1 cellular context compared by ENCODE assay signal in the genomic region with DNA sequence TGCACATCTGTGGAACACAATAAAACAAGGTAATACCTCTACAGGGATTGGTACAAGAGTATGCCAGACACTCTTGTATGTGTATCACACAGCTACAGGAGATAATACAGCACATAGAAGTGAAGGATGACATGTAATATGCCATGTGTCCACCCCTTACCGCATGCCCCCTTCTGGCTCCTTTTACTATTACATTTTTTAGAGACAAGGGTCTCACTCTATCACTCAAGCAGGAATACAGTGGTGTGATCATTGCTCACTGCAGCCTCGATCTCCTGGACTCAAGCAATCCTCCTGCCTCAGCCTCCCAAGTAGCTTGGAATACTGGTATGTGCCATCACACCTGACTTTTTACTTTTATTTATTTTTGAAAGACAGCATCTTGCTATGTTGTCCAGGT.
TF ChIP-seq lines count a peak whose summit lies in the region.

No MANE protein-coding gene starts in this region.

TF ChIP-seq in HepG2, 621 proteins besides CTCF, POLR2A, EP300 and RAD21:
- TF ChIP-seq DNMT1 (CRISPR knock-in tag; IDR thresholded peaks at IDR 0.05) = no peak
- TF ChIP-seq, protein P1, sequence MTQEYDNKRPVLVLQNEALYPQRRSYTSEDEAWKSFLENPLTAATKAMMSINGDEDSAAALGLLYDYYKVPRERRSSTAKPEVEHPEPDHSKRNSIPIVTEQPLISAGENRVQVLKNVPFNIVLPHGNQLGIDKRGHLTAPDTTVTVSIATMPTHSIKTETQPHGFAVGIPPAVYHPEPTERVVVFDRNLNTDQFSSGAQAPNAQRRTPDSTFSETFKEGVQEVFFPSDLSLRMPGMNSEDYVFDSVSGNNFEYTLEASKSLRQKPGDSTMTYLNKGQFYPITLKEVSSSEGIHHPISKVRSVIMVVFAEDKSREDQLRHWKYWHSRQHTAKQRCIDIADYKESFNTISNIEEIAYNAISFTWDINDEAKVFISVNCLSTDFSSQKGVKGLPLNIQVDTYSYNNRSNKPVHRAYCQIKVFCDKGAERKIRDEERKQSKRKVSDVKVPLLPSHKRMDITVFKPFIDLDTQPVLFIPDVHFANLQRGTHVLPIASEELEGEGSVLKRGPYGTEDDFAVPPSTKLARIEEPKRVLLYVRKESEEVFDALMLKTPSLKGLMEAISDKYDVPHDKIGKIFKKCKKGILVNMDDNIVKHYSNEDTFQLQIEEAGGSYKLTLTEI (CRISPR knock-in tag; conservative IDR thresholded peaks at IDR 0.05) = no peak
- TF ChIP-seq GTF2F1 (IDR thresholded peaks at IDR 0.05; ENCODE audit: low read length) = no peak
- no peak for TF ChIP-seq MTF2 (CRISPR knock-in tag; IDR thresholded peaks at IDR 0.05; ENCODE audit: borderline replicate concordance)
- TF ChIP-seq, protein P2, sequence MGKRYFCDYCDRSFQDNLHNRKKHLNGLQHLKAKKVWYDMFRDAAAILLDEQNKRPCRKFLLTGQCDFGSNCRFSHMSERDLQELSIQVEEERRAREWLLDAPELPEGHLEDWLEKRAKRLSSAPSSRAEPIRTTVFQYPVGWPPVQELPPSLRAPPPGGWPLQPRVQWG (CRISPR knock-in tag; IDR thresholded peaks at IDR 0.05; ENCODE audit: borderline replicate concordance, low read depth) = no peak
- no peak for TF ChIP-seq ZFP82 (CRISPR knock-in tag; IDR thresholded peaks at IDR 0.05; ENCODE audit: borderline replicate concordance)
- no peak for TF ChIP-seq HOXA7 (CRISPR knock-in tag; IDR thresholded peaks at IDR 0.05)
- TF ChIP-seq ZFP90 (CRISPR knock-in tag; IDR thresholded peaks at IDR 0.05; ENCODE audit: borderline replicate concordance) = no peak
- TF ChIP-seq HES4 (CRISPR knock-in tag; IDR thresholded peaks at IDR 0.05; ENCODE audit: borderline replicate concordance) = no peak
- TF ChIP-seq MEF2D (CRISPR knock-in tag; IDR thresholded peaks at IDR 0.05) = no peak
- peak; percentile 31 for TF ChIP-seq TEAD3 (CRISPR knock-in tag; optimal IDR thresholded peaks at IDR 0.05; ENCODE audit: borderline replicate concordance)
- TF ChIP-seq ZFAT (CRISPR knock-in tag; conservative IDR thresholded peaks at IDR 0.05) = no peak
- no peak; the same call in 1 of the 2 replicates for TF ChIP-seq HDAC2 (CRISPR knock-in tag; IDR thresholded peaks at IDR 0.05)
- TF ChIP-seq ARNTL (CRISPR knock-in tag; IDR thresholded peaks at IDR 0.05) = no peak
- TF ChIP-seq XBP1 (CRISPR knock-in tag; IDR thresholded peaks at IDR 0.05) = no peak
- TF ChIP-seq MAFG (CRISPR knock-in tag; IDR thresholded peaks at IDR 0.05) = no peak
- TF ChIP-seq, protein P3, sequence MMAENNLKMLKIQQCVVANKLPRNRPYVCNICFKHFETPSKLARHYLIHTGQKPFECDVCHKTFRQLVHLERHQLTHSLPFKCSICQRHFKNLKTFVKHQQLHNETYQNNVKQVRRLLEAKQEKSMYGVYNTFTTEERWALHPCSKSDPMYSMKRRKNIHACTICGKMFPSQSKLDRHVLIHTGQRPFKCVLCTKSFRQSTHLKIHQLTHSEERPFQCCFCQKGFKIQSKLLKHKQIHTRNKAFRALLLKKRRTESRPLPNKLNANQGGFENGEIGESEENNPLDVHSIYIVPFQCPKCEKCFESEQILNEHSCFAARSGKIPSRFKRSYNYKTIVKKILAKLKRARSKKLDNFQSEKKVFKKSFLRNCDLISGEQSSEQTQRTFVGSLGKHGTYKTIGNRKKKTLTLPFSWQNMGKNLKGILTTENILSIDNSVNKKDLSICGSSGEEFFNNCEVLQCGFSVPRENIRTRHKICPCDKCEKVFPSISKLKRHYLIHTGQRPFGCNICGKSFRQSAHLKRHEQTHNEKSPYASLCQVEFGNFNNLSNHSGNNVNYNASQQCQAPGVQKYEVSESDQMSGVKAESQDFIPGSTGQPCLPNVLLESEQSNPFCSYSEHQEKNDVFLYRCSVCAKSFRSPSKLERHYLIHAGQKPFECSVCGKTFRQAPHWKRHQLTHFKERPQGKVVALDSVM (CRISPR knock-in tag; IDR thresholded peaks at IDR 0.05) = peak; percentile 83
- TF ChIP-seq U2AF1 (optimal IDR thresholded peaks at IDR 0.05; ENCODE audit: low read depth, low read length) = no peak
- TF ChIP-seq KLF16 (CRISPR knock-in tag; IDR thresholded peaks at IDR 0.05) = 0 out of 4 replicates have a peak, but pooled peaks of 1 of the 2 experiments have one; percentile 27
- no peak for TF ChIP-seq WIZ (CRISPR knock-in tag; IDR thresholded peaks at IDR 0.05)
- TF ChIP-seq NFKB2 (CRISPR knock-in tag; IDR thresholded peaks at IDR 0.05; ENCODE audit: borderline replicate concordance) = no peak
- TF ChIP-seq SAP130 (CRISPR knock-in tag; IDR thresholded peaks at IDR 0.05; ENCODE audit: low read depth) = peak; percentile 29; the same call in 1 of the 2 replicates
- TF ChIP-seq, protein P4, sequence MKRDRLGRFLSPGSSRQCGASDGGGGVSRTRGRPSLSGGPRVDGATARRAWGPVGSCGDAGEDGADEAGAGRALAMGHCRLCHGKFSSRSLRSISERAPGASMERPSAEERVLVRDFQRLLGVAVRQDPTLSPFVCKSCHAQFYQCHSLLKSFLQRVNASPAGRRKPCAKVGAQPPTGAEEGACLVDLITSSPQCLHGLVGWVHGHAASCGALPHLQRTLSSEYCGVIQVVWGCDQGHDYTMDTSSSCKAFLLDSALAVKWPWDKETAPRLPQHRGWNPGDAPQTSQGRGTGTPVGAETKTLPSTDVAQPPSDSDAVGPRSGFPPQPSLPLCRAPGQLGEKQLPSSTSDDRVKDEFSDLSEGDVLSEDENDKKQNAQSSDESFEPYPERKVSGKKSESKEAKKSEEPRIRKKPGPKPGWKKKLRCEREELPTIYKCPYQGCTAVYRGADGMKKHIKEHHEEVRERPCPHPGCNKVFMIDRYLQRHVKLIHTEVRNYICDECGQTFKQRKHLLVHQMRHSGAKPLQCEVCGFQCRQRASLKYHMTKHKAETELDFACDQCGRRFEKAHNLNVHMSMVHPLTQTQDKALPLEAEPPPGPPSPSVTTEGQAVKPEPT (CRISPR knock-in tag; IDR thresholded peaks at IDR 0.05; ENCODE audit: low read depth) = no peak
- TF ChIP-seq GABPA (IDR thresholded peaks at IDR 0.05; ENCODE audit: low read depth, low read length) = no peak
- TF ChIP-seq GABPA (CRISPR knock-in tag; IDR thresholded peaks at IDR 0.05; ENCODE audit: low read depth) = peak; percentile 20; the same call in 1 of the 2 replicates
- TF ChIP-seq, protein P5, sequence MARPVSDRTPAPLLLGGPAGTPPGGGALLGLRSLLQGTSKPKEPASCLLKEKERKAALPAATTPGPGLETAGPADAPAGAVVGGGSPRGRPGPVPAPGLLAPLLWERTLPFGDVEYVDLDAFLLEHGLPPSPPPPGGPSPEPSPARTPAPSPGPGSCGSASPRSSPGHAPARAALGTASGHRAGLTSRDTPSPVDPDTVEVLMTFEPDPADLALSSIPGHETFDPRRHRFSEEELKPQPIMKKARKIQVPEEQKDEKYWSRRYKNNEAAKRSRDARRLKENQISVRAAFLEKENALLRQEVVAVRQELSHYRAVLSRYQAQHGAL (CRISPR knock-in tag; IDR thresholded peaks at IDR 0.05; ENCODE audit: not compliant biosample characterization) = no peak
- TF ChIP-seq, protein P6, sequence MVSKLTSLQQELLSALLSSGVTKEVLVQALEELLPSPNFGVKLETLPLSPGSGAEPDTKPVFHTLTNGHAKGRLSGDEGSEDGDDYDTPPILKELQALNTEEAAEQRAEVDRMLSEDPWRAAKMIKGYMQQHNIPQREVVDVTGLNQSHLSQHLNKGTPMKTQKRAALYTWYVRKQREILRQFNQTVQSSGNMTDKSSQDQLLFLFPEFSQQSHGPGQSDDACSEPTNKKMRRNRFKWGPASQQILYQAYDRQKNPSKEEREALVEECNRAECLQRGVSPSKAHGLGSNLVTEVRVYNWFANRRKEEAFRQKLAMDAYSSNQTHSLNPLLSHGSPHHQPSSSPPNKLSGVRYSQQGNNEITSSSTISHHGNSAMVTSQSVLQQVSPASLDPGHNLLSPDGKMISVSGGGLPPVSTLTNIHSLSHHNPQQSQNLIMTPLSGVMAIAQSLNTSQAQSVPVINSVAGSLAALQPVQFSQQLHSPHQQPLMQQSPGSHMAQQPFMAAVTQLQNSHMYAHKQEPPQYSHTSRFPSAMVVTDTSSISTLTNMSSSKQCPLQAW (CRISPR knock-in tag; IDR thresholded peaks at IDR 0.05) = no peak
- TF ChIP-seq ZNF260 (CRISPR knock-in tag; IDR thresholded peaks at IDR 0.05; ENCODE audit: borderline replicate concordance, low read depth) = no peak
- TF ChIP-seq SMC3 (IDR thresholded peaks at IDR 0.05; ENCODE audit: low read length) = peak; percentile 61
- TF ChIP-seq, protein P7, sequence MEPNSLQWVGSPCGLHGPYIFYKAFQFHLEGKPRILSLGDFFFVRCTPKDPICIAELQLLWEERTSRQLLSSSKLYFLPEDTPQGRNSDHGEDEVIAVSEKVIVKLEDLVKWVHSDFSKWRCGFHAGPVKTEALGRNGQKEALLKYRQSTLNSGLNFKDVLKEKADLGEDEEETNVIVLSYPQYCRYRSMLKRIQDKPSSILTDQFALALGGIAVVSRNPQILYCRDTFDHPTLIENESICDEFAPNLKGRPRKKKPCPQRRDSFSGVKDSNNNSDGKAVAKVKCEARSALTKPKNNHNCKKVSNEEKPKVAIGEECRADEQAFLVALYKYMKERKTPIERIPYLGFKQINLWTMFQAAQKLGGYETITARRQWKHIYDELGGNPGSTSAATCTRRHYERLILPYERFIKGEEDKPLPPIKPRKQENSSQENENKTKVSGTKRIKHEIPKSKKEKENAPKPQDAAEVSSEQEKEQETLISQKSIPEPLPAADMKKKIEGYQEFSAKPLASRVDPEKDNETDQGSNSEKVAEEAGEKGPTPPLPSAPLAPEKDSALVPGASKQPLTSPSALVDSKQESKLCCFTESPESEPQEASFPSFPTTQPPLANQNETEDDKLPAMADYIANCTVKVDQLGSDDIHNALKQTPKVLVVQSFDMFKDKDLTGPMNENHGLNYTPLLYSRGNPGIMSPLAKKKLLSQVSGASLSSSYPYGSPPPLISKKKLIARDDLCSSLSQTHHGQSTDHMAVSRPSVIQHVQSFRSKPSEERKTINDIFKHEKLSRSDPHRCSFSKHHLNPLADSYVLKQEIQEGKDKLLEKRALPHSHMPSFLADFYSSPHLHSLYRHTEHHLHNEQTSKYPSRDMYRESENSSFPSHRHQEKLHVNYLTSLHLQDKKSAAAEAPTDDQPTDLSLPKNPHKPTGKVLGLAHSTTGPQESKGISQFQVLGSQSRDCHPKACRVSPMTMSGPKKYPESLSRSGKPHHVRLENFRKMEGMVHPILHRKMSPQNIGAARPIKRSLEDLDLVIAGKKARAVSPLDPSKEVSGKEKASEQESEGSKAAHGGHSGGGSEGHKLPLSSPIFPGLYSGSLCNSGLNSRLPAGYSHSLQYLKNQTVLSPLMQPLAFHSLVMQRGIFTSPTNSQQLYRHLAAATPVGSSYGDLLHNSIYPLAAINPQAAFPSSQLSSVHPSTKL (CRISPR knock-in tag; IDR thresholded peaks at IDR 0.05) = 0 out of 2 replicates have a peak, but pooled peaks have one; percentile 12
- TF ChIP-seq CHCHD3 (CRISPR knock-in tag; IDR thresholded peaks at IDR 0.05) = no peak
- peak; percentile 39; the same call in 1 of the 2 replicates for TF ChIP-seq STAG1 (CRISPR knock-in tag; IDR thresholded peaks at IDR 0.05)
- TF ChIP-seq, protein P8, sequence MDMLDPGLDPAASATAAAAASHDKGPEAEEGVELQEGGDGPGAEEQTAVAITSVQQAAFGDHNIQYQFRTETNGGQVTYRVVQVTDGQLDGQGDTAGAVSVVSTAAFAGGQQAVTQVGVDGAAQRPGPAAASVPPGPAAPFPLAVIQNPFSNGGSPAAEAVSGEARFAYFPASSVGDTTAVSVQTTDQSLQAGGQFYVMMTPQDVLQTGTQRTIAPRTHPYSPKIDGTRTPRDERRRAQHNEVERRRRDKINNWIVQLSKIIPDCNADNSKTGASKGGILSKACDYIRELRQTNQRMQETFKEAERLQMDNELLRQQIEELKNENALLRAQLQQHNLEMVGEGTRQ (IDR thresholded peaks at IDR 0.05; ENCODE audit: low read depth, low read length) = no peak
- TF ChIP-seq, protein P8 (CRISPR knock-in tag; IDR thresholded peaks at IDR 0.05; ENCODE audit: borderline replicate concordance) = no peak
- no peak for TF ChIP-seq NCOR1 (IDR thresholded peaks at IDR 0.05; ENCODE audit: borderline replicate concordance, low read length)
- no peak for TF ChIP-seq ZNF343 (CRISPR knock-in tag; IDR thresholded peaks at IDR 0.05)
- TF ChIP-seq GATA4 (IDR thresholded peaks at IDR 0.05; ENCODE audit: borderline replicate concordance, low read depth) = no peak
- TF ChIP-seq, protein P9, sequence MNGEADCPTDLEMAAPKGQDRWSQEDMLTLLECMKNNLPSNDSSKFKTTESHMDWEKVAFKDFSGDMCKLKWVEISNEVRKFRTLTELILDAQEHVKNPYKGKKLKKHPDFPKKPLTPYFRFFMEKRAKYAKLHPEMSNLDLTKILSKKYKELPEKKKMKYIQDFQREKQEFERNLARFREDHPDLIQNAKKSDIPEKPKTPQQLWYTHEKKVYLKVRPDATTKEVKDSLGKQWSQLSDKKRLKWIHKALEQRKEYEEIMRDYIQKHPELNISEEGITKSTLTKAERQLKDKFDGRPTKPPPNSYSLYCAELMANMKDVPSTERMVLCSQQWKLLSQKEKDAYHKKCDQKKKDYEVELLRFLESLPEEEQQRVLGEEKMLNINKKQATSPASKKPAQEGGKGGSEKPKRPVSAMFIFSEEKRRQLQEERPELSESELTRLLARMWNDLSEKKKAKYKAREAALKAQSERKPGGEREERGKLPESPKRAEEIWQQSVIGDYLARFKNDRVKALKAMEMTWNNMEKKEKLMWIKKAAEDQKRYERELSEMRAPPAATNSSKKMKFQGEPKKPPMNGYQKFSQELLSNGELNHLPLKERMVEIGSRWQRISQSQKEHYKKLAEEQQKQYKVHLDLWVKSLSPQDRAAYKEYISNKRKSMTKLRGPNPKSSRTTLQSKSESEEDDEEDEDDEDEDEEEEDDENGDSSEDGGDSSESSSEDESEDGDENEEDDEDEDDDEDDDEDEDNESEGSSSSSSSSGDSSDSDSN (CRISPR knock-in tag; IDR thresholded peaks at IDR 0.05) = 0 out of 2 replicates have a peak, but pooled peaks have one; percentile 15
- TF ChIP-seq U2AF2 (IDR thresholded peaks at IDR 0.05; ENCODE audit: low read depth, low read length) = no peak
- TF ChIP-seq ZNF558 (CRISPR knock-in tag; IDR thresholded peaks at IDR 0.05; ENCODE audit: borderline replicate concordance) = no peak
